14 cellular contexts compared by ENCODE assay signal in genomic region chr4:27005512-27006246, GRCh38.
DNase-seq lines count a peak whose midpoint lies in the region; FAIRE-seq and TF ChIP-seq lines count a peak whose summit lies in the region.
"Had no signal": no experiment of that assay in that cellular context is flagged by ENCODE, and none has a peak within 500 bp of the region (broad histone marks: within the 10 kb centered on the region; RNA-seq: fewer than 3 reads in every experiment).

No MANE protein-coding gene starts in this region.

- no peak for TF ChIP-seq CTCF in epithelial cell of proximal tubule (conservative IDR thresholded peaks at IDR 0.05; ENCODE audit: low read depth, low read length)
- no peak for TF ChIP-seq CTCF in retinal pigment epithelial cell (conservative IDR thresholded peaks at IDR 0.05; ENCODE audit: low read depth, low read length)
- TF ChIP-seq CTCF in Calu3 (IDR thresholded peaks at IDR 0.05; ENCODE audit: unreplicated experiment): no peak

- H4K20me1 ChIP-seq in GM23248 (ENCODE audit: insufficient read depth): no peaks in the 10 kb centered on the region

- no peaks in the 10 kb centered on the region for H3K4me1 Mint-ChIP-seq in Calu3 (ENCODE audit: low read depth, unreplicated experiment)

- no peaks in the 10 kb centered on the region for H3K36me3 Mint-ChIP-seq in Calu3 (ENCODE audit: insufficient read depth, unreplicated experiment)

- H4K8ac ChIP-seq in neuronal stem cell (ENCODE audit: low read depth, low read length): no peak overlapping the region

- H3K4me1 ChIP-seq in GM23248 (ENCODE audit: insufficient read depth) (peaks cover 74% of the 10 kb centered on the region), neuronal stem cell (ENCODE audit: control insufficient read depth in 2 of 2, insufficient read depth in 1 of 2, low read depth in 1 of 2, low read length in 2 of 2) (no peaks in the 10 kb centered on the region)

- no peaks in the 10 kb centered on the region for H3K9me3 Mint-ChIP-seq in Calu3 (ENCODE audit: low read depth, unreplicated experiment)

- no peaks in the 10 kb centered on the region for H3K36me3 ChIP-seq in GM23248 (ENCODE audit: low read depth)
- H3K36me3 ChIP-seq in neuronal stem cell (replicated peaks in 1 of 2; ENCODE audit: control insufficient read depth in 2 of 2, insufficient read depth in 2 of 2, low read length in 2 of 2): peaks cover 0 to 38% of the 10 kb centered on the region in 2 donors
- H3K36me3 ChIP-seq: vagina had no signal

- WGBS in GM23248 (ENCODE audit: low coverage in 1 of 2, low lambda C conversion rate in 2 of 2, missing lambda C conversion rate in 2 of 2), 2 experiments: 19 to 24% methylated on average over 3 of the region's 3 CpGs
- no CpG with 5 or more reads among the region's 3 CpGs for WGBS in neuronal stem cell (ENCODE audit: extremely low coverage in 2 of 2, insufficient read length in 2 of 2, insufficient replicate concordance in 1 of 2), 2 donors

- H3K9me3 ChIP-seq in GM23248 (ENCODE audit: low read depth) (no peaks in the 10 kb centered on the region), neuronal stem cell (replicated peaks in 1 of 2; ENCODE audit: control insufficient read depth in 2 of 2, insufficient read depth in 1 of 2, low read depth in 1 of 2, low read length in 2 of 2) (no peaks in the 10 kb centered on the region)
- H3K9me3 ChIP-seq: vagina had no signal

- no peak overlapping the region for H3K4me3 Mint-ChIP-seq in Calu3 (ENCODE audit: low read depth, unreplicated experiment)

- H3K9ac ChIP-seq in GM23248 (peak overlapping the region; percentile 41), neuronal stem cell (ENCODE audit: low read depth, low read length, poor library complexity) (no peak overlapping the region)

- intact Hi-C loops in Calu3 (cut with micrococcal nuclease; ENCODE audit: unreplicated experiment): loop anchor here (10.0 kb wide), 1 partner anchor 281 kb away; no protein-coding TSS in a partner anchor

- no TSS peak for BruUV-seq in Calu3 (replicated peaks; lab: Mats Ljungman, UMichigan)

- no peak overlapping the region for H3K18ac ChIP-seq in neuronal stem cell (ENCODE audit: low read length)

- no peak overlapping the region for H3K4ac ChIP-seq in neuronal stem cell (ENCODE audit: low read length)

- H3K4me3 ChIP-seq in GM23248: peak overlapping the region; percentile 56
- no peak overlapping the region for H3K4me3 ChIP-seq in epithelial cell of proximal tubule (ENCODE audit: low read depth, low read length)
- H3K4me3 ChIP-seq in retinal pigment epithelial cell (ENCODE audit: low read length): no peak overlapping the region
- no peak overlapping the region for H3K4me3 ChIP-seq in neuronal stem cell (ENCODE audit: low read length in 2 of 2)
- H3K4me3 ChIP-seq: vagina had no signal

- H3K27ac Mint-ChIP-seq in Calu3 (ENCODE audit: unreplicated experiment): no peak overlapping the region
- H3K27ac Mint-ChIP-seq: progenitor cell of endocrine pancreas had no signal

- H4K91ac ChIP-seq in neuronal stem cell (ENCODE audit: low read depth, low read length, poor library complexity): no peak overlapping the region

- no peaks in the 10 kb centered on the region for H3K79me1 ChIP-seq in neuronal stem cell (ENCODE audit: low read depth, low read length)

- no peak overlapping the region for H2BK12ac ChIP-seq in neuronal stem cell (ENCODE audit: low read length)

- H3K14ac ChIP-seq in neuronal stem cell (ENCODE audit: low read length): no peak overlapping the region

- in situ Hi-C loops in GM23248 (cut with MboI): loop anchor here (10.0 to 25.0 kb wide), 3 partner anchors 141 to 543 kb away; partner anchors contain the start of gene STIM2

- H2BK15ac ChIP-seq in neuronal stem cell (ENCODE audit: low read length): no peak overlapping the region

- no peak overlapping the region for H3K23ac ChIP-seq in neuronal stem cell (ENCODE audit: low read depth, low read length, poor library complexity)

- no peak overlapping the region for H2BK120ac ChIP-seq in neuronal stem cell (ENCODE audit: low read depth, low read length)

- peak overlapping the region; percentile 81 for H3K4me2 ChIP-seq in GM23248 (ENCODE audit: unreplicated experiment)
- no peak overlapping the region for H3K4me2 ChIP-seq in neuronal stem cell (ENCODE audit: insufficient read depth, low read length, poor library complexity, severe bottlenecking)

- DNase-seq in GM23248 (peak; percentile 90), RCC 7860 (ENCODE audit: low spot score) (no peak), epithelial cell of proximal tubule (ENCODE audit: low read depth) (peak; percentile 19), retinal pigment epithelial cell (ENCODE audit: low read depth) (peak; percentile 52), NCI-H187 (lab: John Stamatoyannopoulos, UW) (no peak), Calu3 (no peak), neuronal stem cell (ENCODE audit: low spot score) (no peak)
- DNase-seq: activated CD4-positive, CD25-positive, alpha-beta regulatory T cell; DMS79 treated with DMSO at 0.1 percent for 48 hours; islet precursor cell; NCI-H1694 had no signal

- H2AFZ ChIP-seq in GM23248 (peak overlapping the region; percentile 46; the same call in 1 of the 2 replicates), neuronal stem cell (ENCODE audit: low read length) (no peak overlapping the region)

- H3K27ac ChIP-seq in GM23248 (peak overlapping the region; percentile 73), neuronal stem cell (replicated peaks; ENCODE audit: low read length) (no peak overlapping the region)
- H3K27ac ChIP-seq: vagina had no signal

- FAIRE-seq in RCC 7860 (lab: Jason Lieb, UNC): peak; percentile 26
- FAIRE-seq: H1 had no signal

- no peak overlapping the region for H2BK5ac ChIP-seq in neuronal stem cell (ENCODE audit: low read length)

- no peaks in the 10 kb centered on the region for H3K27me3 Mint-ChIP-seq in Calu3 (ENCODE audit: unreplicated experiment)
- H3K27me3 Mint-ChIP-seq: progenitor cell of endocrine pancreas had no signal

- no peaks in the 10 kb centered on the region for H3K27me3 ChIP-seq in GM23248 (replicated peaks; ENCODE audit: insufficient read depth)
- H3K27me3 ChIP-seq in neuronal stem cell (ENCODE audit: control insufficient read depth in 3 of 3, insufficient read depth in 3 of 3, low read depth in 1 of 3, low read length in 3 of 3): no peaks in the 10 kb centered on the region
- H3K27me3 ChIP-seq: vagina had no signal

- no peaks in the 10 kb centered on the region for H3K79me2 ChIP-seq in GM23248 (ENCODE audit: insufficient read depth)

- peaks cover 58% of the 10 kb centered on the region for H3F3A ChIP-seq in GM23248 (ENCODE audit: insufficient read depth)

- no peaks in the 10 kb centered on the region for H3K9me2 ChIP-seq in GM23248 (ENCODE audit: insufficient read depth)

- CTCF ChIA-PET in Calu3 (lab: Charles Lee): no interaction called here

- H2AK5ac ChIP-seq in neuronal stem cell (ENCODE audit: low read depth, low read length): no peak overlapping the region

Comparison
In these comparisons a context has a peak if more than half of its experiments do, and no peak if none do; other contexts are left out.
1. DNase-seq: peak in GM23248 (single experiment), epithelial cell of proximal tubule (single experiment) and retinal pigment epithelial cell (single experiment); none in RCC 7860 (single experiment), NCI-H187 (0 of 2), Calu3 (single experiment) and neuronal stem cell (single experiment).